1 cellular context compared by ENCODE assay signal in genomic region chr1:232615401-232615800, GRCh38.
TF ChIP-seq lines count a peak whose summit lies in the region.

No MANE protein-coding gene starts in this region.

TF ChIP-seq in IMR-90, 13 proteins besides CTCF, POLR2A, EP300 and RAD21 (continued from another document):
- TF ChIP-seq ELK1 (IDR thresholded peaks at IDR 0.05; ENCODE audit: borderline replicate concordance, low read depth, low read length): no peak
- no peak for TF ChIP-seq NFE2L2 (IDR thresholded peaks at IDR 0.05; ENCODE audit: low read depth, low read length)
- TF ChIP-seq MAZ (IDR thresholded peaks at IDR 0.05; ENCODE audit: borderline replicate concordance, low read depth, low read length): no peak
- no peak for TF ChIP-seq MAFK (IDR thresholded peaks at IDR 0.05; ENCODE audit: low read depth, low read length)
- no peak for TF ChIP-seq BHLHE40 (IDR thresholded peaks at IDR 0.05; ENCODE audit: low read depth, low read length)
